17 cellular contexts compared by ENCODE assay signal in genomic region chr11:61524963-61525587, GRCh38. TPM values are rescaled to one million over a fixed set of nuclear protein-coding genes. Genes with fewer than 3 reads are reported as not detected.
DNase-seq lines count a peak whose midpoint lies in the region; ATAC-seq and TF ChIP-seq lines count a peak whose summit lies in the region.
"Had no signal": no experiment of that assay in that cellular context is flagged by ENCODE, and none has a peak within 500 bp of the region (broad histone marks: within the 10 kb centered on the region; RNA-seq: fewer than 3 reads in every experiment).

No MANE protein-coding gene starts in this region.

- H3K27me3 ChIP-seq in left lung: peaks cover 0 to 4% of the 10 kb centered on the region in 2 donors
- H3K27me3 ChIP-seq: BLaER1 had no signal

- TF ChIP-seq CTCF in nephron progenitor cell (IDR thresholded peaks at IDR 0.05) (no peak), left lung (IDR thresholded peaks at IDR 0.05) (no peak)

- H3K9me3 Mint-ChIP-seq in nephron progenitor cell: no peaks in the 10 kb centered on the region
- H3K9me3 Mint-ChIP-seq: CD8-positive, alpha-beta memory T cell; GM23338; H9 had no signal

- peak; percentile 64 for DNase-seq in Right ventricle myocardium inferior (ENCODE audit: missing footprints)
- no peak for DNase-seq in cardiac septum (ENCODE audit: low spot score)
- DNase-seq in left cardiac atrium: no peak
- no peak for DNase-seq in nephron progenitor cell
- DNase-seq in NCI-H446 (lab: John Stamatoyannopoulos, UW): no peak
- DNase-seq in left lung: no peak
- DNase-seq: AML-193; Caco-2; CD8-positive, alpha-beta memory T cell; DND-41; GDM1; H9 had no signal

- H3K4me3 ChIP-seq in left lung: no peak overlapping the region
- H3K4me3 ChIP-seq: BLaER1, GM23338 had no signal

- ATAC-seq in Right ventricle myocardium inferior: peak; percentile 51
- ATAC-seq in left cardiac atrium: peak; percentile 21 to 43
- ATAC-seq in left lung: no peak
- ATAC-seq in HG03175 (IDR thresholded peaks at IDR 0.05; ENCODE audit: unreplicated experiment): no peak
- ATAC-seq: GM23338, HepG2 had no signal

- no peaks in the 10 kb centered on the region for H3K4me1 ChIP-seq in left lung
- H3K4me1 ChIP-seq: Caco-2 had no signal

- peaks cover 46% of the 10 kb centered on the region for H3K4me1 Mint-ChIP-seq in nephron progenitor cell
- H3K4me1 Mint-ChIP-seq: CD8-positive, alpha-beta memory T cell had no signal

- no peaks in the 10 kb centered on the region for H3K36me3 ChIP-seq in left lung
- H3K36me3 ChIP-seq: BLaER1 had no signal

- H3K9me3 ChIP-seq in left lung: no peaks in the 10 kb centered on the region
- H3K9me3 ChIP-seq: BLaER1, Caco-2 had no signal

- no peak overlapping the region for H3K27ac ChIP-seq in left lung
- H3K27ac ChIP-seq: 22Rv1, BLaER1 had no signal

- intact Hi-C loops in Right ventricle myocardium inferior (cut with DNase I) (no loop called here), cardiac septum (cut with DNase I) (no loop called here), left cardiac atrium (cut with DNase I) (no loop called here), left lung (cut with DNase I) (no loop called here)

- peaks cover 10% of the 10 kb centered on the region for H3K27me3 Mint-ChIP-seq in nephron progenitor cell (ENCODE audit: low read depth, poor library complexity)

- no peaks in the 10 kb centered on the region for H3K36me3 Mint-ChIP-seq in nephron progenitor cell (ENCODE audit: low read depth)
- H3K36me3 Mint-ChIP-seq: CD8-positive, alpha-beta memory T cell had no signal

- peak overlapping the region; percentile 89 for H3K27ac Mint-ChIP-seq in nephron progenitor cell
- H3K27ac Mint-ChIP-seq: CD8-positive, alpha-beta memory T cell; GM23338 had no signal

- H3K4me3 Mint-ChIP-seq in nephron progenitor cell: no peak overlapping the region
- H3K4me3 Mint-ChIP-seq: CD8-positive, alpha-beta memory T cell; GM23338; H9 had no signal

RNA-seq across cellular contexts. Expression of gene LRRC10B, which starts 16.5 kb away (rescaled TPM):
- total RNA-seq in Right ventricle myocardium inferior (0.60 TPM), cardiac septum (0.65 TPM), left cardiac atrium (1 to 10 TPM in 1 of 2 donors, under 1 TPM in 1; 0.74 to 1.1 TPM), left lung (1 to 10 TPM in 1 of 2 donors, under 1 TPM in 1; 0.29 to 5.5 TPM)
- total RNA-seq: CD8-positive, alpha-beta memory T cell; HepG2 had no signal

RNA-seq across cellular contexts. Expression of gene SYT7, which starts 55.8 kb away (rescaled TPM):
- total RNA-seq in Right ventricle myocardium inferior (28.2 TPM), cardiac septum (9.3 TPM), left cardiac atrium (10 to 100 TPM; 36.7 to 39.7 TPM), left lung (1 to 10 TPM; 2.1 to 6.4 TPM)
- total RNA-seq: CD8-positive, alpha-beta memory T cell had no signal

Comparison
In these comparisons a context has a peak if more than half of its experiments do, and no peak if none do; other contexts are left out.
1. ATAC-seq: peak in Right ventricle myocardium inferior (single experiment) and left cardiac atrium (2 of 2); none in left lung (single experiment) and HG03175 (single experiment).